25 cellular contexts compared by ENCODE assay signal in the genomic region with DNA sequence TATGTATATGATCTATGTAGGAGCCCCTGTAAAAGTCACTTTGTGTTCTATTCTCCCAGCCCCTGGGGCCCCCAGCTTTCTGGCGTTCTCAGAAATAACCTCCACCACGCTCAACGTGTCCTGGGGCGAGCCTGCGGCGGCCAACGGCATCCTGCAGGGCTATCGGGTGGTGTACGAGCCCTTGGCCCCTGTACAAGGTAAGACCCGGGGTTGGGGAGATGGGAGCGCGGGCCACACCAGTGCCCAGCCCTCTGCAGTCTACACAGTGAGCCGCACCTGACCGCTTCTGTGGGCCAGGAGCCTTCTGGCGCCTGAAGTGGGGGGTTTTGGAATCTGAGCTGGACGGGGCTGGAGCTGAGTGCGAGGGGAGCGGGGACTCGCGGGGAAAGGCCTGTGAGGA.
"Had no signal": no experiment of that assay in that cellular context is flagged by ENCODE, and none has a peak within 500 bp of the region (broad histone marks: within the 10 kb centered on the region; RNA-seq: fewer than 3 reads in every experiment).

No MANE protein-coding gene starts in this region.

- H3K4me1 ChIP-seq: left lung, prostate gland, tibial nerve had no signal

- H3K27me3 Mint-ChIP-seq: naive B cell; stimulated activated memory B cell treated with anti-CD40 and anti-IgM and Interleukin-4, amounts not matched to agents 10 μg/mL and 1 μg/mL and 100 μg/mL, for 72 hours; stimulated activated naive CD8-positive, alpha-beta T cell treated with anti-CD3 and anti-CD28 coated beads, Interleukin-15, amount 100 ng/mL, for 72 hours had no signal

- ATAC-seq: left colon; left lung; right cardiac atrium; sciatic nerve; stimulated activated naive CD8-positive, alpha-beta T cell treated with anti-CD3 and anti-CD28 coated beads, Interleukin-15, amount 100 ng/mL, for 72 hours had no signal

- H3K27ac ChIP-seq: left lung, neutrophil, ovary, prostate gland, skin epidermis, tibial nerve had no signal

- H3K27me3 ChIP-seq: left lung, neutrophil, ovary, tibial nerve had no signal

- H3K9me3 ChIP-seq: left lung, neutrophil, ovary, prostate gland, tibial nerve had no signal

- H3K4me1 Mint-ChIP-seq: mesothelial cell of epicardium; naive B cell; nephron; neural crest cell; stimulated activated memory B cell treated with anti-CD40 and anti-IgM and Interleukin-4, amounts not matched to agents 10 μg/mL and 1 μg/mL and 100 μg/mL, for 72 hours; stimulated activated naive CD8-positive, alpha-beta T cell treated with anti-CD3 and anti-CD28 coated beads, Interleukin-15, amount 100 ng/mL, for 72 hours had no signal

- H3K27ac Mint-ChIP-seq: mesothelial cell of epicardium; nephron; stimulated activated memory B cell treated with anti-CD40 and anti-IgM and Interleukin-4, amounts not matched to agents 10 μg/mL and 1 μg/mL and 100 μg/mL, for 72 hours; type B pancreatic cell had no signal

- H3K36me3 ChIP-seq: left lung, neutrophil, ovary, prostate gland had no signal

- H3K4me3 ChIP-seq: left lung, lung, ovary, prostate gland, skin epidermis, tibial nerve had no signal

- H3K9me3 Mint-ChIP-seq: mesothelial cell of epicardium; nephron; neural crest cell; stimulated activated memory B cell treated with anti-CD40 and anti-IgM and Interleukin-4, amounts not matched to agents 10 μg/mL and 1 μg/mL and 100 μg/mL, for 72 hours; stimulated activated naive CD8-positive, alpha-beta T cell treated with anti-CD3 and anti-CD28 coated beads, Interleukin-15, amount 100 ng/mL, for 72 hours; type B pancreatic cell had no signal

- H3K4me3 Mint-ChIP-seq: mesothelial cell of epicardium; naive B cell; nephron; neural crest cell; stimulated activated memory B cell treated with anti-CD40 and anti-IgM and Interleukin-4, amounts not matched to agents 10 μg/mL and 1 μg/mL and 100 μg/mL, for 72 hours; stimulated activated naive CD8-positive, alpha-beta T cell treated with anti-CD3 and anti-CD28 coated beads, Interleukin-15, amount 100 ng/mL, for 72 hours; type B pancreatic cell had no signal

- H3K36me3 Mint-ChIP-seq: stimulated activated memory B cell treated with anti-CD40 and anti-IgM and Interleukin-4, amounts not matched to agents 10 μg/mL and 1 μg/mL and 100 μg/mL, for 72 hours had no signal

- DNase-seq: head of caudate nucleus; hippocampal formation; left colon; mesendoderm; naive B cell; occipital lobe; ovary; retina; stimulated activated CD4-positive, alpha-beta T cell treated with anti-CD3 and anti-CD28 coated beads, Interleukin-4, amount 100 ng/mL, for 24 hours; stimulated activated naive CD4-positive, alpha-beta T cell treated with Interleukin-2 at 50 U/mL for 16 hours; stimulated activated naive CD8-positive, alpha-beta T cell treated with anti-CD3 and anti-CD28 coated beads, Interleukin-15, amount 100 ng/mL, for 72 hours; substantia nigra had no signal
